13 cellular contexts compared by ENCODE assay signal in genomic region chr12:14682231-14682630, GRCh38. TPM values are rescaled to one million over a fixed set of nuclear protein-coding genes. Genes with fewer than 3 reads are reported as not detected.
"Had no signal": no experiment of that assay in that cellular context is flagged by ENCODE, and none has a peak within 500 bp of the region (broad histone marks: within the 10 kb centered on the region; RNA-seq: fewer than 3 reads in every experiment).

No MANE protein-coding gene starts in this region.

RNA-seq across cellular contexts. Expression of gene GUCY2C, which starts 14.2 kb away (rescaled TPM):
- total RNA-seq: naive thymus-derived CD4-positive, alpha-beta T cell; natural killer cell; neural crest cell; omental fat pad; osteocyte; pulmonary artery endothelial cell; right atrium auricular region; sciatic nerve; smooth muscle cell; spleen; thyroid gland; tibial nerve; ureter had no signal
